Comparison of ENCODE assay signal across 24 cellular contexts in genomic region chr4:57612279-57612678, GRCh38.
DNase-seq lines count a peak whose midpoint lies in the region; ATAC-seq, FAIRE-seq and TF ChIP-seq lines count a peak whose summit lies in the region.
"Had no signal": no experiment of that assay in that cellular context is flagged by ENCODE, and none has a peak within 500 bp of the region (broad histone marks: within the 10 kb centered on the region; RNA-seq: fewer than 3 reads in every experiment).

No MANE protein-coding gene starts in this region.

- CTCF ChIA-PET in A549 (lab: Yijun Ruan, JAX): no interaction called here

- H3K9ac ChIP-seq in endodermal cell (ENCODE audit: extremely low read depth, low read length, poor library complexity, severe bottlenecking): no peak overlapping the region
- no peak overlapping the region for H3K9ac ChIP-seq in mesendoderm (ENCODE audit: low read length)

- no peak overlapping the region for H3K4ac ChIP-seq in mesendoderm (ENCODE audit: low read depth, low read length)

- H3K9me2 ChIP-seq in GM23338 (ENCODE audit: insufficient read depth): no peaks in the 10 kb centered on the region

- H3K9me3 ChIP-seq in A549: no peaks in the 10 kb centered on the region
- H3K9me3 ChIP-seq in endodermal cell (ENCODE audit: control insufficient read depth, low read length): no peaks in the 10 kb centered on the region
- H3K9me3 ChIP-seq: body of pancreas, SJSA1 had no signal

- H3K27ac Mint-ChIP-seq in GM23338 (no peak overlapping the region), endodermal cell (no peak overlapping the region), glutamatergic neuron (ENCODE audit: unreplicated experiment) (no peak overlapping the region)
- no peak overlapping the region for H3K27ac Mint-ChIP-seq in stimulated activated naive CD8-positive, alpha-beta T cell treated with anti-CD3 and anti-CD28 coated beads, Interleukin-15, amount 100 ng/mL, for 72 hours
- H3K27ac Mint-ChIP-seq: CD4-positive, CD25-positive, alpha-beta regulatory T cell; progenitor cell of endocrine pancreas; T-cell had no signal

- peak in 1 of 2 experiments; percentile 42; a peak in 1 of 6 replicates for ATAC-seq in A549
- ATAC-seq in GM23338: peak; percentile 42; the same call in 2 of the 3 replicates
- no peak for ATAC-seq in stimulated activated naive CD8-positive, alpha-beta T cell treated with anti-CD3 and anti-CD28 coated beads, Interleukin-15, amount 100 ng/mL, for 72 hours
- no peak for ATAC-seq in HG03432 (IDR thresholded peaks at IDR 0.05; ENCODE audit: unreplicated experiment)
- ATAC-seq: body of pancreas, K562, T-cell had no signal

- no peaks in the 10 kb centered on the region for H4K20me1 ChIP-seq in GM23338 (replicated peaks; ENCODE audit: insufficient read depth)

- TF ChIP-seq CTCF in A549 (IDR thresholded peaks at IDR 0.05) (peak; percentile 10; the same call in 1 of the 3 replicates), GM23338 (conservative IDR thresholded peaks at IDR 0.05; ENCODE audit: low read depth in 2 of 2) (peak; percentile 44 to 50), endodermal cell (conservative IDR thresholded peaks at IDR 0.05) (peak; percentile 67), glutamatergic neuron (IDR thresholded peaks at IDR 0.05; ENCODE audit: partially characterized antibody, unreplicated experiment) (no peak)

- H3K4me1 Mint-ChIP-seq in GM23338 (peaks cover 14% of the 10 kb centered on the region), endodermal cell (peaks cover 7% of the 10 kb centered on the region), glutamatergic neuron (ENCODE audit: low read depth, unreplicated experiment) (no peaks in the 10 kb centered on the region)
- H3K4me1 Mint-ChIP-seq in stimulated activated naive CD8-positive, alpha-beta T cell treated with anti-CD3 and anti-CD28 coated beads, Interleukin-15, amount 100 ng/mL, for 72 hours: no peaks in the 10 kb centered on the region
- H3K4me1 Mint-ChIP-seq: CD4-positive, CD25-positive, alpha-beta regulatory T cell; T-cell had no signal

- WGBS in A549 (ENCODE audit: missing lambda C conversion rate): 5% methylated on average over 2 of the region's 2 CpGs
- WGBS in endodermal cell (ENCODE audit: insufficient coverage in 1 of 2, insufficient read length in 1 of 2), 2 experiments: 0 to 37% methylated on average over 1 to 2 of the region's 2 CpGs
- no CpG with 5 or more reads among the region's 2 CpGs for WGBS in mesendoderm (ENCODE audit: extremely low coverage, insufficient coverage, low lambda C conversion rate)

- H3K4me3 Mint-ChIP-seq in GM23338 (no peak overlapping the region), endodermal cell (no peak overlapping the region), glutamatergic neuron (ENCODE audit: unreplicated experiment) (no peak overlapping the region)
- H3K4me3 Mint-ChIP-seq in stimulated activated naive CD8-positive, alpha-beta T cell treated with anti-CD3 and anti-CD28 coated beads, Interleukin-15, amount 100 ng/mL, for 72 hours: no peak overlapping the region
- H3K4me3 Mint-ChIP-seq: CD4-positive, CD25-positive, alpha-beta regulatory T cell; T-cell had no signal

- H2AFZ ChIP-seq in GM23338: no peak overlapping the region

- H3K36me3 ChIP-seq in GM23338 (ENCODE audit: insufficient read depth): no peaks in the 10 kb centered on the region
- H3K36me3 ChIP-seq in endodermal cell (ENCODE audit: control insufficient read depth, insufficient read depth, low read length): no peaks in the 10 kb centered on the region
- no peaks in the 10 kb centered on the region for H3K36me3 ChIP-seq in mesendoderm (ENCODE audit: control insufficient read depth, insufficient read depth, low read length)
- H3K36me3 ChIP-seq: SJSA1 had no signal

- H3K79me2 ChIP-seq in GM23338 (replicated peaks; ENCODE audit: insufficient read depth): no peaks in the 10 kb centered on the region
- no peaks in the 10 kb centered on the region for H3K79me2 ChIP-seq in mesendoderm (ENCODE audit: control insufficient read depth, insufficient read depth, low read length)

- DNase-seq in A549 (ENCODE audit: low read depth in 1 of 2, low spot score in 1 of 2): peak in 1 of 2 experiments; percentile 1
- DNase-seq in GM23338 (ENCODE audit: low spot score): no peak
- no peak for DNase-seq in endodermal cell
- DNase-seq in mesendoderm: peak; percentile 29
- no peak for DNase-seq in stimulated activated naive CD8-positive, alpha-beta T cell treated with anti-CD3 and anti-CD28 coated beads, Interleukin-15, amount 100 ng/mL, for 72 hours
- DNase-seq in glutamatergic neuron: no peak
- DNase-seq: activated gamma-delta T cell; activated T-cell treated with anti-CD3 and anti-CD28 coated beads, Interleukin-2, amount 50 U/mL, for 1 hour; body of pancreas; CD4-positive, CD25-positive, alpha-beta regulatory T cell; foreskin fibroblast; NCI-H146; NCI-H510A; NK-92 treated with Interleukin-12 subunit alpha and Interleukin-12 subunit beta, amount 100 ng/mL, for 24 hours; stimulated activated CD4-positive, alpha-beta T cell treated with anti-CD3 and anti-CD28 coated beads, Interleukin-2, amount 100 ng/mL, for 24 hours; T-cell had no signal

- FAIRE-seq in A549 (lab: Jason Lieb, UNC): no peak
- FAIRE-seq: K562, RCC 7860, TTC549 had no signal

- no peak overlapping the region for H2AK5ac ChIP-seq in mesendoderm (ENCODE audit: low read length)

- H3K27me3 Mint-ChIP-seq in GM23338 (ENCODE audit: insufficient read depth, low read depth, poor library complexity) (no peaks in the 10 kb centered on the region), endodermal cell (ENCODE audit: insufficient read depth) (no peaks in the 10 kb centered on the region), glutamatergic neuron (ENCODE audit: unreplicated experiment) (no peaks in the 10 kb centered on the region)
- H3K27me3 Mint-ChIP-seq in stimulated activated naive CD8-positive, alpha-beta T cell treated with anti-CD3 and anti-CD28 coated beads, Interleukin-15, amount 100 ng/mL, for 72 hours: no peaks in the 10 kb centered on the region
- H3K27me3 Mint-ChIP-seq: CD4-positive, CD25-positive, alpha-beta regulatory T cell; progenitor cell of endocrine pancreas; T-cell had no signal

- no peak overlapping the region for H3K4me3 ChIP-seq in A549
- no peak overlapping the region for H3K4me3 ChIP-seq in GM23338
- H3K4me3 ChIP-seq in endodermal cell (ENCODE audit: low read length): no peak overlapping the region
- no peak overlapping the region for H3K4me3 ChIP-seq in mesendoderm (ENCODE audit: low read length)
- H3K4me3 ChIP-seq: body of pancreas, K562, lung, SJSA1 had no signal

- H3K36me3 Mint-ChIP-seq in GM23338 (ENCODE audit: low read depth) (no peaks in the 10 kb centered on the region), endodermal cell (ENCODE audit: low read depth) (no peaks in the 10 kb centered on the region), glutamatergic neuron (ENCODE audit: unreplicated experiment) (no peaks in the 10 kb centered on the region)
- H3K36me3 Mint-ChIP-seq: CD4-positive, CD25-positive, alpha-beta regulatory T cell; T-cell had no signal

- H3F3A ChIP-seq in GM23338 (replicated peaks; ENCODE audit: low read depth): no peaks in the 10 kb centered on the region

- H3K4me2 ChIP-seq in A549 (no peak overlapping the region), GM23338 (no peak overlapping the region), mesendoderm (ENCODE audit: low read length) (no peak overlapping the region)

- H2BK15ac ChIP-seq in mesendoderm (replicated peaks; ENCODE audit: low read depth): no peak overlapping the region

- H3K9me3 Mint-ChIP-seq in GM23338 (no peaks in the 10 kb centered on the region), endodermal cell (no peaks in the 10 kb centered on the region), glutamatergic neuron (ENCODE audit: unreplicated experiment) (no peaks in the 10 kb centered on the region)
- peaks cover 0 to 6% of the 10 kb centered on the region in 2 donors for H3K9me3 Mint-ChIP-seq in stimulated activated naive CD8-positive, alpha-beta T cell treated with anti-CD3 and anti-CD28 coated beads, Interleukin-15, amount 100 ng/mL, for 72 hours

- POLR2A ChIA-PET in A549 (lab: Yijun Ruan, JAX): no interaction called here

- TF ChIP-seq EP300 in A549 (IDR thresholded peaks at IDR 0.05): no peak

- H3K18ac ChIP-seq in mesendoderm (ENCODE audit: low read length): no peak overlapping the region

- no peak for TF ChIP-seq POLR2A in A549 (IDR thresholded peaks at IDR 0.05; ENCODE audit: low read length)

- no peaks in the 10 kb centered on the region for H3K79me1 ChIP-seq in mesendoderm (ENCODE audit: low read length)

- no peak overlapping the region for H3K56ac ChIP-seq in mesendoderm (ENCODE audit: low read length)

- H4K5ac ChIP-seq in mesendoderm (ENCODE audit: low read length): no peak overlapping the region

- H3K27me3 ChIP-seq in GM23338 (ENCODE audit: insufficient read depth): no peaks in the 10 kb centered on the region
- H3K27me3 ChIP-seq in endodermal cell (ENCODE audit: control insufficient read depth, insufficient read depth, low read length, poor library complexity, severe bottlenecking): no peaks in the 10 kb centered on the region
- H3K27me3 ChIP-seq in mesendoderm (ENCODE audit: insufficient read depth, low read length, poor library complexity): no peaks in the 10 kb centered on the region
- H3K27me3 ChIP-seq: body of pancreas, SJSA1 had no signal

- no peak overlapping the region for H4K8ac ChIP-seq in mesendoderm (ENCODE audit: low read depth, low read length)

- no peak overlapping the region for H2BK5ac ChIP-seq in mesendoderm (ENCODE audit: low read length)

- no peaks in the 10 kb centered on the region for H3K4me1 ChIP-seq in A549
- no peaks in the 10 kb centered on the region for H3K4me1 ChIP-seq in GM23338 (ENCODE audit: insufficient read depth)
- H3K4me1 ChIP-seq in endodermal cell (ENCODE audit: control insufficient read depth, insufficient read depth, low read length): no peaks in the 10 kb centered on the region
- H3K4me1 ChIP-seq in mesendoderm (ENCODE audit: control insufficient read depth, low read depth, low read length): no peaks in the 10 kb centered on the region
- H3K4me1 ChIP-seq: body of pancreas, SJSA1 had no signal

- no peak overlapping the region for H3K27ac ChIP-seq in A549
- no peak overlapping the region for H3K27ac ChIP-seq in GM23338 (ENCODE audit: low read depth)
- H3K27ac ChIP-seq in endodermal cell (ENCODE audit: low read depth, low read length): no peak overlapping the region
- H3K27ac ChIP-seq in mesendoderm (ENCODE audit: low read depth, low read length): no peak overlapping the region
- H3K27ac ChIP-seq: body of pancreas, epithelial cell of prostate, SJSA1 had no signal

- TF ChIP-seq RAD21 in A549 (conservative IDR thresholded peaks at IDR 0.05 in 1 of 2, IDR thresholded peaks at IDR 0.05 in 1 of 2): no peak

- no peak overlapping the region for H2BK120ac ChIP-seq in mesendoderm (ENCODE audit: low read depth, low read length)

- no peak overlapping the region for H3K23ac ChIP-seq in mesendoderm (ENCODE audit: low read length)

TF ChIP-seq in A549, 52 proteins besides CTCF, POLR2A, EP300 and RAD21 (continues in another document):
- TF ChIP-seq HOXB13 (CRISPR knock-in tag; IDR thresholded peaks at IDR 0.05; ENCODE audit: low read depth): no peak

TF ChIP-seq in GM23338, 12 proteins besides CTCF, POLR2A, EP300 and RAD21:
- no peak for TF ChIP-seq JUNB (IDR thresholded peaks at IDR 0.05; ENCODE audit: unreplicated experiment)
